ENCODE assay signal across 22 cellular contexts in the genomic region with DNA sequence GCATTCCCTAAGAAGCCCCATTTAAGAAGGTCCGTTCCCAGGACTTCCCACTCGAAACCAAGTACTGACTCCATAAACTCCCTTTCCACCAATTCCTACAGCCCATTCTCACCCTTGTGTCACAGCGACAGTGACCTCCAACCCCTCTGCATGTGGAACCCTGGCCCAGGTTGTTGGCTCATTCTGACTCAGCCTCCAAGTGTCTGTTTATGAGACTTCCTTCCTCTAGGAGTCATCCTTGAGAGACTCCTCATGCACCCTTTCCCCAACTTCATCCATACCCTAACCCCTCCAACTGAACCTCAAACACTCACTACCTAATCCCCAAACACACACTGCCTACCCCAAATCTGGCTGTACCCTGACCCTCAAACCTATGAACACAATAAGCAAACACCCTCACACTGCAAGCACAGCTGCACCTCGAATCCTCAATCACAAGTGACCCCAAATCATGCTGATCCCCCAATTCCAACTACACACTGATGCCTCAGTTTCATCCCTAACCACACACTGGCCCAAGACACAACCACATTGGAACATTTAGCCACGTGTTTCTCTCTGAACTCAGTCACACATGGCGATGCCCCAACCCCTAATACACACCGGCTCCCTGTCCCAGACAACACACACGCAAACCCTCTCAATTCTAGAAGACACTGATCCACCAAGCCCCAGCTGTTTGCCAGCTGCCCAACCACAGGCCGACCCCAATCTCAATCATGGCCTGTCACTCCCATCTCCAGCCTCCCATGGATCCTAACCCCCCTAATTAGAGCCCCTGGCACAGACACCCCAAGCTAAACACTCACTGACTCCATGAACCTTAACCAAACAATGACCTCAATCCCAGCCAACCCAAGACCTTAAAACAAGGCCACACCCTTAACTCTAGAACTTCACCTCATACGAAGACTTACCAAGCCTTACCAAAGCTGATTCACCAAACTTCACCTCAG.
DNase-seq lines count a peak whose midpoint lies in the region; ATAC-seq, FAIRE-seq and TF ChIP-seq lines count a peak whose summit lies in the region.
"Had no signal": no experiment of that assay in that cellular context is flagged by ENCODE, and none has a peak within 500 bp of the region (broad histone marks: within the 10 kb centered on the region; RNA-seq: fewer than 3 reads in every experiment).

No MANE protein-coding gene starts in this region.

- DNase-seq in HepG2 (ENCODE audit: low spot score) (no peak), right lobe of liver (no peak), RPMI7951 (ENCODE audit: low read depth) (peak; percentile 74), iPS-NIHi7 (ENCODE audit: extremely low spot score) (peak; percentile 3), COLO829 (ENCODE audit: low spot score) (no peak), DMS53 treated with DMSO at 0.1 percent for 48 hours (lab: John Stamatoyannopoulos, UW; ENCODE audit: unreplicated experiment) (no peak), smooth muscle cell (lab: John Stamatoyannopoulos, UW; ENCODE audit: unreplicated experiment) (no peak)
- DNase-seq: activated effector memory CD4-positive, alpha-beta T cell treated with anti-CD3 and anti-CD28 coated beads, Interleukin-2, amount 50 U/mL, for 16 hours; body of pancreas; Calu3; effector memory CD4-positive, alpha-beta T cell; esophagus squamous epithelium; NCI-H1105 treated with DMSO at 0.1 percent for 48 hours; NCI-H2081; SHP77 treated with DMSO at 0.1 percent for 48 hours; stimulated activated CD4-positive, alpha-beta T cell treated with anti-CD3 and anti-CD28 coated beads, Interleukin-4, amount 100 ng/mL, for 1 hour; stimulated activated naive CD4-positive, alpha-beta T cell treated with Interleukin-2 at 50 U/mL for 16 hours; tibial artery had no signal

- H3K9ac ChIP-seq in HepG2 (ENCODE audit: insufficient read depth, low read depth, low read length) (no peak overlapping the region), smooth muscle cell (ENCODE audit: low read depth) (no peak overlapping the region)
- H3K9ac ChIP-seq: BLaER1 had no signal

- BruUV-seq in HepG2 (replicated peaks; lab: Mats Ljungman, UMichigan): no TSS peak

- TF ChIP-seq POLR2A in HepG2 (IDR thresholded peaks at IDR 0.05; ENCODE audit: insufficient read depth in 1 of 2, low read depth in 2 of 2, low read length in 2 of 2) (no peak), right lobe of liver (IDR thresholded peaks at IDR 0.05) (no peak)

- H3K27ac ChIP-seq in HepG2 (ENCODE audit: extremely low read length, insufficient read depth, low read length) (no peak overlapping the region), right lobe of liver (no peak overlapping the region), smooth muscle cell (ENCODE audit: low read depth) (no peak overlapping the region)
- H3K27ac ChIP-seq: BLaER1, body of pancreas, esophagus squamous epithelium, tibial artery had no signal

- TF ChIP-seq CTCF in HepG2 (CRISPR knock-in tag; IDR thresholded peaks at IDR 0.05) (no peak), right lobe of liver (IDR thresholded peaks at IDR 0.05) (no peak), smooth muscle cell (IDR thresholded peaks at IDR 0.05; ENCODE audit: borderline replicate concordance, insufficient read depth, poor library complexity, severe bottlenecking) (no peak)

- H3K4me2 ChIP-seq in HepG2 (ENCODE audit: low read depth, low read length): no peak overlapping the region
- H3K4me2 ChIP-seq in smooth muscle cell: no peak overlapping the region
- H3K4me2 ChIP-seq: BLaER1 had no signal

- 38% methylated on average over 10 of the region's 10 CpGs for WGBS in HepG2 (ENCODE audit: low lambda C conversion rate)
- WGBS in right lobe of liver (ENCODE audit: insufficient coverage, low coverage, low lambda C conversion rate, missing lambda C conversion rate): 87% methylated on average over 8 of the region's 10 CpGs
- WGBS in smooth muscle cell (ENCODE audit: low lambda C conversion rate): 91% methylated on average over 10 of the region's 10 CpGs

- H3F3A ChIP-seq in smooth muscle cell (ENCODE audit: low read depth): no peaks in the 10 kb centered on the region

- H3K79me2 ChIP-seq in HepG2 (ENCODE audit: insufficient read depth, low read length): no peaks in the 10 kb centered on the region
- no peaks in the 10 kb centered on the region for H3K79me2 ChIP-seq in smooth muscle cell (ENCODE audit: low read depth)

- H3K27me3 ChIP-seq in HepG2 (ENCODE audit: control insufficient read depth in 1 of 2, insufficient read depth in 2 of 2, low read length in 2 of 2) (peaks cover 5 to 58% of the 10 kb centered on the region in 2 experiments; a peak in 4 of 5 replicates), right lobe of liver (no peaks in the 10 kb centered on the region), smooth muscle cell (ENCODE audit: low read depth) (no peaks in the 10 kb centered on the region)
- H3K27me3 ChIP-seq: BLaER1, body of pancreas, esophagus squamous epithelium, tibial artery had no signal

- ATAC-seq in HepG2 (no peak), right lobe of liver (no peak), HG03135 (IDR thresholded peaks at IDR 0.05; ENCODE audit: unreplicated experiment) (no peak)
- ATAC-seq: body of pancreas had no signal

- H3K4me3 ChIP-seq in HepG2 (replicated peaks in 1 of 3; ENCODE audit: insufficient read depth in 1 of 3, low read depth in 2 of 3, low read length in 3 of 3) (no peak overlapping the region), right lobe of liver (no peak overlapping the region), smooth muscle cell (no peak overlapping the region)
- H3K4me3 ChIP-seq: BLaER1, body of pancreas, esophagus squamous epithelium, HAP-1, tibial artery had no signal

- POLR2A ChIA-PET in HepG2 (lab: Yijun Ruan, JAX): no interaction called here

- H3K4me1 ChIP-seq in HepG2 (ENCODE audit: insufficient read depth, low read length) (no peaks in the 10 kb centered on the region), right lobe of liver (peaks cover 0 to 8% (median 0%) of the 10 kb centered on the region in 4 donors), smooth muscle cell (ENCODE audit: low read depth) (no peaks in the 10 kb centered on the region)
- H3K4me1 ChIP-seq: body of pancreas, HAP-1 had no signal

- CTCF ChIA-PET in HepG2 (lab: Yijun Ruan, JAX; ENCODE audit: low intra/inter-chr PET ratio, low total read pairs): no interaction called here

- FAIRE-seq in HepG2 (lab: Jason Lieb, UNC): no peak
- FAIRE-seq: TTC549 had no signal

- no peak for TF ChIP-seq EP300 in HepG2 (IDR thresholded peaks at IDR 0.05; ENCODE audit: low read depth in 2 of 2, low read length in 2 of 2)
- no peak for TF ChIP-seq EP300 in HepG2 (CRISPR knock-in tag; IDR thresholded peaks at IDR 0.05; ENCODE audit: borderline replicate concordance)

- intact Hi-C loops in HepG2 (cut with micrococcal nuclease; ENCODE audit: unreplicated experiment) (no loop called here), right lobe of liver (cut with DNase I) (loop anchor here in 1 of 2 donors (5.0 kb wide), 1 partner anchor 219 kb away; the partner anchor contains the start of gene CYP26B1)

- H3K9me3 ChIP-seq in HepG2 (ENCODE audit: low read length) (no peaks in the 10 kb centered on the region), right lobe of liver (no peaks in the 10 kb centered on the region), smooth muscle cell (replicated peaks; ENCODE audit: low read depth) (no peaks in the 10 kb centered on the region)
- H3K9me3 ChIP-seq: BLaER1, body of pancreas, esophagus squamous epithelium, HAP-1, tibial artery had no signal

- H4K20me1 ChIP-seq in HepG2 (ENCODE audit: insufficient read depth, low read length): peaks cover 2% of the 10 kb centered on the region; the same call in 1 of the 2 replicates
- H4K20me1 ChIP-seq in smooth muscle cell (ENCODE audit: low read depth): no peaks in the 10 kb centered on the region
- H4K20me1 ChIP-seq: BLaER1 had no signal

- H2AFZ ChIP-seq in HepG2 (ENCODE audit: low read length) (no peak overlapping the region), smooth muscle cell (ENCODE audit: low read depth) (no peak overlapping the region)

- H3K36me3 ChIP-seq in HepG2 (replicated peaks in 1 of 2; ENCODE audit: control insufficient read depth in 1 of 2, insufficient read depth in 2 of 2, low read length in 2 of 2): no peaks in the 10 kb centered on the region
- H3K36me3 ChIP-seq in right lobe of liver: no peaks in the 10 kb centered on the region
- no peaks in the 10 kb centered on the region for H3K36me3 ChIP-seq in smooth muscle cell (ENCODE audit: low read depth)
- H3K36me3 ChIP-seq: BLaER1, esophagus squamous epithelium, HAP-1, tibial artery had no signal

- no peak for TF ChIP-seq RAD21 in HepG2 (CRISPR knock-in tag; IDR thresholded peaks at IDR 0.05)

- in situ Hi-C loops in HepG2 (cut with HindIII; ENCODE audit: extremely low pct_ligation_motif_present, low pct_unique_long_range_greater_than_20kb): loop anchor here (5.0 to 10.0 kb wide), 3 partner anchors 224 to 814 kb away; no protein-coding TSS in a partner anchor

TF ChIP-seq in HepG2, 621 proteins besides CTCF, POLR2A, EP300 and RAD21:
- TF ChIP-seq, protein P1, sequence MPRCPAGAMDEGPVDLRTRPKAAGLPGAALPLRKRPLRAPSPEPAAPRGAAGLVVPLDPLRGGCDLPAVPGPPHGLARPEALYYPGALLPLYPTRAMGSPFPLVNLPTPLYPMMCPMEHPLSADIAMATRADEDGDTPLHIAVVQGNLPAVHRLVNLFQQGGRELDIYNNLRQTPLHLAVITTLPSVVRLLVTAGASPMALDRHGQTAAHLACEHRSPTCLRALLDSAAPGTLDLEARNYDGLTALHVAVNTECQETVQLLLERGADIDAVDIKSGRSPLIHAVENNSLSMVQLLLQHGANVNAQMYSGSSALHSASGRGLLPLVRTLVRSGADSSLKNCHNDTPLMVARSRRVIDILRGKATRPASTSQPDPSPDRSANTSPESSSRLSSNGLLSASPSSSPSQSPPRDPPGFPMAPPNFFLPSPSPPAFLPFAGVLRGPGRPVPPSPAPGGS (CRISPR knock-in tag; IDR thresholded peaks at IDR 0.05): no peak
- TF ChIP-seq EED (CRISPR knock-in tag; IDR thresholded peaks at IDR 0.05): no peak
- TF ChIP-seq, protein P2, sequence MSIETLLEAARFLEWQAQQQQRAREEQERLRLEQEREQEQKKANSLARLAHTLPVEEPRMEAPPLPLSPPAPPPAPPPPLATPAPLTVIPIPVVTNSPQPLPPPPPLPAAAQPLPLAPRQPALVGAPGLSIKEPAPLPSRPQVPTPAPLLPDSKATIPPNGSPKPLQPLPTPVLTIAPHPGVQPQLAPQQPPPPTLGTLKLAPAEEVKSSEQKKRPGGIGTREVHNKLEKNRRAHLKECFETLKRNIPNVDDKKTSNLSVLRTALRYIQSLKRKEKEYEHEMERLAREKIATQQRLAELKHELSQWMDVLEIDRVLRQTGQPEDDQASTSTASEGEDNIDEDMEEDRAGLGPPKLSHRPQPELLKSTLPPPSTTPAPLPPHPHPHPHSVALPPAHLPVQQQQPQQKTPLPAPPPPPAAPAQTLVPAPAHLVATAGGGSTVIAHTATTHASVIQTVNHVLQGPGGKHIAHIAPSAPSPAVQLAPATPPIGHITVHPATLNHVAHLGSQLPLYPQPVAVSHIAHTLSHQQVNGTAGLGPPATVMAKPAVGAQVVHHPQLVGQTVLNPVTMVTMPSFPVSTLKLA (IDR thresholded peaks at IDR 0.05): peak; percentile 69

Comparison
In these comparisons a context has a peak if more than half of its experiments do, and no peak if none do; other contexts are left out.
1. DNase-seq: peak in RPMI7951 (single experiment) and iPS-NIHi7 (single experiment); none in HepG2 (single experiment), right lobe of liver (0 of 3), COLO829 (single experiment), DMS53 treated with DMSO at 0.1 percent for 48 hours (single experiment) and smooth muscle cell (single experiment).